Comparison of ENCODE assay signal across 1 cellular context in genomic region chr16:67561824-67562525, GRCh38.
TF ChIP-seq lines count a peak whose summit lies in the region.

No MANE protein-coding gene starts in this region.

TF ChIP-seq in WTC11, 78 proteins besides CTCF, POLR2A, EP300 and RAD21 (continued from another document):
- no peak for TF ChIP-seq ZNF281 (CRISPR knock-in tag; IDR thresholded peaks at IDR 0.05)
- no peak for TF ChIP-seq TEAD1 (CRISPR knock-in tag; IDR thresholded peaks at IDR 0.05)
- no peak for TF ChIP-seq OVOL2 (CRISPR knock-in tag; IDR thresholded peaks at IDR 0.05; ENCODE audit: borderline replicate concordance)
- TF ChIP-seq ZNF138 (CRISPR knock-in tag; conservative IDR thresholded peaks at IDR 0.05): no peak
- no peak for TF ChIP-seq HMGA2 (CRISPR knock-in tag; IDR thresholded peaks at IDR 0.05)
- TF ChIP-seq CREM (CRISPR knock-in tag; IDR thresholded peaks at IDR 0.05): peak; percentile 89; the same call in 1 of the 2 replicates
- no peak for TF ChIP-seq GRHL2 (CRISPR knock-in tag; IDR thresholded peaks at IDR 0.05; ENCODE audit: insufficient replicate concordance, severe bottlenecking)
- no peak for TF ChIP-seq SMAD3 (CRISPR knock-in tag; IDR thresholded peaks at IDR 0.05; ENCODE audit: borderline replicate concordance)
- no peak for TF ChIP-seq NR3C1 (CRISPR knock-in tag; conservative IDR thresholded peaks at IDR 0.05; ENCODE audit: low read depth)
- no peak; the same call in 1 of the 2 replicates for TF ChIP-seq RELA (CRISPR knock-in tag; IDR thresholded peaks at IDR 0.05; ENCODE audit: borderline replicate concordance)
- TF ChIP-seq CREB1 (CRISPR knock-in tag; IDR thresholded peaks at IDR 0.05): no peak
- peak; percentile 32; the same call in 1 of the 2 replicates for TF ChIP-seq HMGXB4 (CRISPR knock-in tag; IDR thresholded peaks at IDR 0.05)
- peak; percentile 54; the same call in 1 of the 2 replicates for TF ChIP-seq FOXK1 (CRISPR knock-in tag; IDR thresholded peaks at IDR 0.05)
- TF ChIP-seq ZNF317 (CRISPR knock-in tag; IDR thresholded peaks at IDR 0.05; ENCODE audit: borderline replicate concordance, low read depth): no peak
- no peak for TF ChIP-seq JAZF1 (CRISPR knock-in tag; IDR thresholded peaks at IDR 0.05)
- TF ChIP-seq ZNF121 (CRISPR knock-in tag; IDR thresholded peaks at IDR 0.05): 0 out of 2 replicates have a peak, but pooled peaks have one; percentile 37
- no peak for TF ChIP-seq ZNF396 (CRISPR knock-in tag; IDR thresholded peaks at IDR 0.05; ENCODE audit: borderline replicate concordance)
- TF ChIP-seq ZNF532 (CRISPR knock-in tag; IDR thresholded peaks at IDR 0.05; ENCODE audit: borderline replicate concordance): no peak
- no peak for TF ChIP-seq ATF3 (CRISPR knock-in tag; conservative IDR thresholded peaks at IDR 0.05)
- peak; percentile 87 for TF ChIP-seq E2F5 (CRISPR knock-in tag; IDR thresholded peaks at IDR 0.05)
- TF ChIP-seq RORB (CRISPR knock-in tag; IDR thresholded peaks at IDR 0.05): no peak
- TF ChIP-seq FOXJ3 (CRISPR knock-in tag; IDR thresholded peaks at IDR 0.05; ENCODE audit: borderline replicate concordance): no peak
- no peak; the same call in 1 of the 2 replicates for TF ChIP-seq FOXP1 (CRISPR knock-in tag; IDR thresholded peaks at IDR 0.05; ENCODE audit: borderline replicate concordance)
- no peak for TF ChIP-seq CBFB (CRISPR knock-in tag; IDR thresholded peaks at IDR 0.05; ENCODE audit: low read depth)
- TF ChIP-seq EMX1 (CRISPR knock-in tag; IDR thresholded peaks at IDR 0.05): no peak
- no peak for TF ChIP-seq SMAD4 (CRISPR knock-in tag; IDR thresholded peaks at IDR 0.05)
- TF ChIP-seq E2F4 (CRISPR knock-in tag; IDR thresholded peaks at IDR 0.05; ENCODE audit: borderline replicate concordance, low read depth): peak; percentile 78; the same call in 1 of the 2 replicates
- TF ChIP-seq ZNF512 (CRISPR knock-in tag; IDR thresholded peaks at IDR 0.05; ENCODE audit: borderline replicate concordance): no peak
- TF ChIP-seq STAT6 (CRISPR knock-in tag; conservative IDR thresholded peaks at IDR 0.05; ENCODE audit: low read depth): no peak
- TF ChIP-seq ZNF423 (CRISPR knock-in tag; IDR thresholded peaks at IDR 0.05): peak; percentile 25; the same call in 1 of the 2 replicates
- TF ChIP-seq MAX (CRISPR knock-in tag; IDR thresholded peaks at IDR 0.05): peak; percentile 33; the same call in 1 of the 2 replicates
- TF ChIP-seq ZMAT4 (CRISPR knock-in tag; IDR thresholded peaks at IDR 0.05): no peak
- TF ChIP-seq GABPB1 (CRISPR knock-in tag; IDR thresholded peaks at IDR 0.05): peak; percentile 60
- TF ChIP-seq ZNF671 (CRISPR knock-in tag; IDR thresholded peaks at IDR 0.05): no peak
- 0 out of 2 replicates have a peak, but pooled peaks have one; percentile 49 for TF ChIP-seq ETV6 (CRISPR knock-in tag; IDR thresholded peaks at IDR 0.05)
- no peak for TF ChIP-seq TEAD4 (CRISPR knock-in tag; IDR thresholded peaks at IDR 0.05)
- 0 out of 2 replicates have a peak, but pooled peaks have one; percentile 67 for TF ChIP-seq TP53 (CRISPR knock-in tag; IDR thresholded peaks at IDR 0.05)
- TF ChIP-seq SP1 (CRISPR knock-in tag; conservative IDR thresholded peaks at IDR 0.05): peak; percentile 70
- TF ChIP-seq IRF2 (CRISPR knock-in tag; IDR thresholded peaks at IDR 0.05; ENCODE audit: borderline replicate concordance, low read depth): no peak
